ENCODE assay signal across 14 cellular contexts in the genomic region with DNA sequence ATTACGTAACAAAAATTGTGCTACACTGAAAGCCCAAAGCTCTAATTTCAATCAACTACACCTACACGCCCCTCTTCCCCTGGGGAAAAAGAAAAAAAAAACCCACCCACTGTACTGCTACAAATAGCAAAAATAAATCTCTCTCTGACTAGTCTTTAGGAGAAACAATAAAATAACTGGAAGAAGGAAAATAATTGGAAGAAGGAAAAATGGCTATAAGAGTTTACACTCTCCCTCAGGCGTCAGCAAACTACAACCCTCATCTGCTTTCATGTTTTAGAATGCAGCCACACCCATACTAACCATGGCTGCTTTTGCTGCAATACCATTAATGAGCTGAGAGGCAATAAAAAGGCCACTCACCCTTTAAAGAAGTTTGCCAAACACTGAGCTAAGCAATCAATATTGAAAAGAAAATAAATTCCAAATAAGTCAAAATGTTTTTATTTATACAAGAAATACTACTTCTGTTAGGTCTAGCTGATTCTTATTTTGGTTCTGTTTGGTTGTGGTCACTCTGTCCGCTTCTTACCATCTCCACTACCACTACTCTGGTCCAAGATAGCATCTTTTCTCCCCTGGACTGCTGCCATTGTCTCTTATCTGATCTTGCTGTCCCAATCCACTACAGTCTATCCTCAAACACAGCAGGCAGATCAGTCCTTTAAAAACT. TPM values are rescaled to one million over a fixed set of nuclear protein-coding genes. Genes with fewer than 3 reads are reported as not detected.
DNase-seq lines count a peak whose midpoint lies in the region; ATAC-seq, FAIRE-seq and TF ChIP-seq lines count a peak whose summit lies in the region.
"Had no signal": no experiment of that assay in that cellular context is flagged by ENCODE, and none has a peak within 500 bp of the region (broad histone marks: within the 10 kb centered on the region; RNA-seq: fewer than 3 reads in every experiment).

No MANE protein-coding gene starts in this region.

- H3K9me3 ChIP-seq in astrocyte (ENCODE audit: insufficient read depth, low read depth, low read length), result no peaks in the 10 kb centered on the region
- H3K9me3 ChIP-seq: breast epithelium had no signal

- no peak overlapping the region for H3K9ac ChIP-seq in astrocyte (ENCODE audit: low read length)

- peaks cover 2% of the 10 kb centered on the region for H3K9me3 Mint-ChIP-seq in astrocyte (ENCODE audit: unreplicated experiment)
- peaks cover 0 to 15% (median 8%) of the 10 kb centered on the region in 9 donors for H3K9me3 Mint-ChIP-seq in naive thymus-derived CD8-positive, alpha-beta T cell

- H3K4me1 Mint-ChIP-seq in astrocyte (ENCODE audit: low read depth, unreplicated experiment), result peaks cover 10% of the 10 kb centered on the region
- peaks cover 37 to 77% (median 66%) of the 10 kb centered on the region in 4 donors for H3K4me1 Mint-ChIP-seq in naive thymus-derived CD8-positive, alpha-beta T cell

- H3K27ac ChIP-seq in astrocyte (ENCODE audit: low read depth, low read length), result no peak overlapping the region
- H3K27ac ChIP-seq: breast epithelium had no signal

- DNase-seq in EL (peak; percentile 22), LoVo (ENCODE audit: low spot score) (peak; percentile 58), astrocyte (ENCODE audit: low read depth) (no peak), SHP77 treated with DMSO at 0.1 percent for 48 hours (lab: John Stamatoyannopoulos, UW) (no peak), hypothalamus (lab: John Stamatoyannopoulos, UW) (no peak), kidney glomerular epithelial cell (lab: John Stamatoyannopoulos, UW) (no peak)
- no peak for DNase-seq in naive thymus-derived CD8-positive, alpha-beta T cell
- DNase-seq: CD8-positive, alpha-beta T cell; left cardiac atrium; NCI-H2029; stimulated activated naive CD8-positive, alpha-beta T cell treated with anti-CD3 and anti-CD28 coated beads, Interleukin-15, amount 100 ng/mL, for 72 hours; T-helper 1 cell had no signal

- POLR2A ChIA-PET in naive thymus-derived CD8-positive, alpha-beta T cell (lab: Charles Lee), result no interaction called here

- H3K36me3 Mint-ChIP-seq in astrocyte (ENCODE audit: low read depth, unreplicated experiment), result peaks cover 2% of the 10 kb centered on the region
- peaks cover 9 to 37% (median 26%) of the 10 kb centered on the region in 3 donors for H3K36me3 Mint-ChIP-seq in naive thymus-derived CD8-positive, alpha-beta T cell

- no peak overlapping the region for H3K4me2 ChIP-seq in astrocyte (ENCODE audit: low read length)

- H3K27me3 Mint-ChIP-seq in astrocyte (ENCODE audit: low read depth, unreplicated experiment), result no peaks in the 10 kb centered on the region
- no peaks in the 10 kb centered on the region for H3K27me3 Mint-ChIP-seq in naive thymus-derived CD8-positive, alpha-beta T cell
- H3K27me3 Mint-ChIP-seq: stimulated activated naive CD8-positive, alpha-beta T cell treated with anti-CD3 and anti-CD28 coated beads, Interleukin-15, amount 100 ng/mL, for 72 hours had no signal

- no peak overlapping the region for H3K4me3 Mint-ChIP-seq in astrocyte (ENCODE audit: unreplicated experiment)
- peak overlapping the region in 7 of 10 donors; percentile 4 to 58 (median 34) for H3K4me3 Mint-ChIP-seq in naive thymus-derived CD8-positive, alpha-beta T cell
- H3K4me3 Mint-ChIP-seq: CD8-positive, alpha-beta T cell had no signal

- H3K79me2 ChIP-seq in astrocyte (ENCODE audit: insufficient read depth, low read length), result peaks cover 85% of the 10 kb centered on the region

- H3K4me3 ChIP-seq in astrocyte (ENCODE audit: insufficient read depth, low read depth, low read length), result no peak overlapping the region
- H3K4me3 ChIP-seq: breast epithelium had no signal

- ATAC-seq in naive thymus-derived CD8-positive, alpha-beta T cell, result no peak
- ATAC-seq: CD8-positive, alpha-beta T cell; left cardiac atrium; stimulated activated naive CD8-positive, alpha-beta T cell treated with anti-CD3 and anti-CD28 coated beads, Interleukin-15, amount 100 ng/mL, for 72 hours had no signal

- no peaks in the 10 kb centered on the region for H3K27me3 ChIP-seq in astrocyte (ENCODE audit: insufficient read depth, low read length)
- H3K27me3 ChIP-seq: breast epithelium had no signal

- H3K27ac Mint-ChIP-seq in astrocyte (ENCODE audit: unreplicated experiment), result peak overlapping the region; percentile 8
- no peak overlapping the region for H3K27ac Mint-ChIP-seq in naive thymus-derived CD8-positive, alpha-beta T cell
- H3K27ac Mint-ChIP-seq: activated T-helper 2 cell treated with anti-CD3 and anti-CD28 coated beads, Interferon-gamma antibody, Interleukin-2, Interleukin-4, amounts not matched to agents 10 μg/mL and 5 μg/mL and 100 μg/mL, durations not matched to agents 14 hours and 24 hours and 36 hours; CD8-positive, alpha-beta T cell; stimulated activated naive CD8-positive, alpha-beta T cell treated with anti-CD3 and anti-CD28 coated beads, Interleukin-15, amount 100 ng/mL, for 72 hours had no signal

- H3K36me3 ChIP-seq in astrocyte (ENCODE audit: insufficient read depth, low read length), result no peaks in the 10 kb centered on the region
- H3K36me3 ChIP-seq: breast epithelium had no signal

- peaks cover 50% of the 10 kb centered on the region for H4K20me1 ChIP-seq in astrocyte (ENCODE audit: insufficient read depth, low read length)

- no peak overlapping the region for H2AFZ ChIP-seq in astrocyte (ENCODE audit: low read depth, low read length)

- no peak for TF ChIP-seq CTCF in astrocyte (IDR thresholded peaks at IDR 0.05; ENCODE audit: insufficient read depth, low read depth, low read length)

- peaks cover 4% of the 10 kb centered on the region for H3K4me1 ChIP-seq in astrocyte (ENCODE audit: insufficient read depth, low read length)

- FAIRE-seq in astrocyte (lab: Jason Lieb, UNC), result no peak

RNA-seq across cellular contexts. Expression of gene MINDY3, which starts 3.8 kb away (rescaled TPM):
- 28.4 and 29.6 TPM in 2 replicates for total RNA-seq in astrocyte
- 10 to 100 TPM; 40.8 to 44.7 TPM for total RNA-seq in naive thymus-derived CD8-positive, alpha-beta T cell
- polyA plus RNA-seq in naive thymus-derived CD8-positive, alpha-beta T cell, result 1 to 10 TPM; 2.6 to 4.7 (median 4.1) TPM

Comparison
In these comparisons a context has a peak if more than half of its experiments do, and no peak if none do; other contexts are left out.
1. DNase-seq: peak in EL (single experiment) and LoVo (single experiment); none in astrocyte (single experiment), naive thymus-derived CD8-positive, alpha-beta T cell (0 of 10), SHP77 treated with DMSO at 0.1 percent for 48 hours (single experiment), hypothalamus (0 of 51) and kidney glomerular epithelial cell (single experiment).